In the genomic region with DNA sequence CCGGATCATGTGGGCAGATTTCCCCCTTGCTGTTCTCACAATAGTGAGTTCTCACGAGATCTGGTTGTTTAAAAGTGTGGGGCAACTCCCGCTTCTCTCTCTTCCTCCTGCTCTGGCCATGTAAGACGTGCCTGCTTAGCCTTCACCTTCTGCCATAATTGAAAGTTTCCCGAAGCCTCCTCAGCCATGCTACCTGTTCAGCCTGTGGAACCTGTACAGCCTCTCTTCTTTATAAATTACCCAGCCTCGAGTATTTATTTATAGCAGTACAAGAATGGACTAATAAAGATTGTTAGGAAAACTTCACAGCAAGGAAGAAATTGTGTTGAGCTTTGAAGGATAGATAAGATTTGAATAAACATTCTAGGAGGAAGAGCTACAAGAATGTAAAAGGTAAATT, we compare ENCODE assay signal across 12 cellular contexts.
"Had no signal": no experiment of that assay in that cellular context is flagged by ENCODE, and none has a peak within 500 bp of the region (broad histone marks: within the 10 kb centered on the region; RNA-seq: fewer than 3 reads in every experiment).

No MANE protein-coding gene starts in this region.

- H3K27ac Mint-ChIP-seq: stimulated activated effector memory CD8-positive, alpha-beta T cell treated with anti-CD3 and anti-CD28 coated beads, Interleukin-12 subunit alpha, Interleukin-12 subunit beta, amount 100 ng/mL, for 72 hours had no signal

- H3K27ac ChIP-seq: cardiac muscle cell, SK-N-MC, WERI-Rb-1 had no signal

- H3K9me3 Mint-ChIP-seq: stimulated activated effector memory CD8-positive, alpha-beta T cell treated with anti-CD3 and anti-CD28 coated beads, Interleukin-12 subunit alpha, Interleukin-12 subunit beta, amount 100 ng/mL, for 72 hours had no signal

- FAIRE-seq: kidney had no signal

- ATAC-seq: stimulated activated effector memory CD8-positive, alpha-beta T cell treated with anti-CD3 and anti-CD28 coated beads, Interleukin-12 subunit alpha, Interleukin-12 subunit beta, amount 100 ng/mL, for 72 hours had no signal

- DNase-seq: activated CD4-positive, alpha-beta T cell treated with anti-CD3 and anti-CD28 coated beads for 4 hours; activated effector memory CD4-positive, alpha-beta T cell treated with Interleukin-2 at 50 U/mL for 16 hours; activated naive CD4-positive, alpha-beta T cell treated with anti-CD3 and anti-CD28 coated beads, Interleukin-2, amount 50 U/mL, for 16 hours; dorsolateral prefrontal cortex; hippocampal formation; kidney; mesendoderm; stimulated activated CD4-positive, alpha-beta T cell treated with anti-CD3 and anti-CD28 coated beads, Interleukin-2, amount 100 ng/mL, for 24 hours; WERI-Rb-1 had no signal

- H3K4me3 Mint-ChIP-seq: stimulated activated effector memory CD8-positive, alpha-beta T cell treated with anti-CD3 and anti-CD28 coated beads, Interleukin-12 subunit alpha, Interleukin-12 subunit beta, amount 100 ng/mL, for 72 hours had no signal

- H3K27me3 ChIP-seq: cardiac muscle cell, dorsolateral prefrontal cortex had no signal

- H3K4me3 ChIP-seq: cardiac muscle cell, dorsolateral prefrontal cortex, SK-N-MC had no signal
